16 cellular contexts compared by ENCODE assay signal in genomic region chr2:127721311-127721977, GRCh38. TPM values are rescaled to one million over a fixed set of nuclear protein-coding genes. Genes with fewer than 3 reads are reported as not detected.
A peak's percentile ranks its signal among the peaks of the same experiment; 100 is the strongest.
DNase-seq lines count a peak whose midpoint lies in the region; ATAC-seq and TF ChIP-seq lines count a peak whose summit lies in the region.
"Had no signal": no experiment of that assay in that cellular context is flagged by ENCODE, and none has a peak within 500 bp of the region (broad histone marks: within the 10 kb centered on the region; RNA-seq: fewer than 3 reads in every experiment).

No MANE protein-coding gene starts in this region.

- 91 to 94% (median 93%) methylated on average over 6 of the region's 6 CpGs for WGBS in adrenal gland, 4 donors

- H3K4me1 ChIP-seq in adrenal gland (replicated peaks in 1 of 2): peaks cover 0 to 7% of the 10 kb centered on the region in 2 donors
- H3K4me1 ChIP-seq: sigmoid colon had no signal

- ATAC-seq in GM21528 (IDR thresholded peaks at IDR 0.05; ENCODE audit: low FRiP score, unreplicated experiment): no peak
- ATAC-seq: HepG2 had no signal

- H3K27me3 ChIP-seq in adrenal gland: no peaks in the 10 kb centered on the region
- H3K27me3 ChIP-seq: sigmoid colon had no signal

- no peak for TF ChIP-seq CTCF in adrenal gland (IDR thresholded peaks at IDR 0.05)

- peaks cover 0 to 36% of the 10 kb centered on the region in 2 donors for H3K36me3 ChIP-seq in adrenal gland (replicated peaks in 1 of 2)

- no peak for TF ChIP-seq POLR2A in adrenal gland (IDR thresholded peaks at IDR 0.05)

- no peaks in the 10 kb centered on the region for H3K9me3 ChIP-seq in adrenal gland (replicated peaks in 1 of 3)
- H3K9me3 ChIP-seq: sigmoid colon had no signal

- no peak overlapping the region for H3K27ac ChIP-seq in adrenal gland
- H3K27ac ChIP-seq: sigmoid colon had no signal

- DNase-seq in DMS79 (lab: John Stamatoyannopoulos, UW) (peak; percentile 11), HK-2 (ENCODE audit: unreplicated experiment) (peak; percentile 59), amniotic epithelial cell (ENCODE audit: low read depth) (peak; percentile 70), kidney tubule cell (ENCODE audit: low spot score) (peak; percentile 92), adrenal gland (no peak), SW480 (ENCODE audit: low spot score) (no peak), Kasumi-1 (lab: John Stamatoyannopoulos, UW) (no peak)
- DNase-seq: activated CD4-positive, alpha-beta T cell treated with anti-CD3 and anti-CD28 coated beads for 4 hours; hippocampal formation; NCI-H1092 treated with DMSO at 0.1 percent for 48 hours; NCI-H345; sigmoid colon; stimulated activated naive CD4-positive, alpha-beta T cell had no signal

- intact Hi-C loops in adrenal gland (cut with DNase I): no loop called here

- no peak overlapping the region for H3K4me3 ChIP-seq in adrenal gland
- H3K4me3 ChIP-seq: sigmoid colon had no signal

RNA-seq across cellular contexts. Expression of gene SFT2D3, which starts 20.1 kb away (rescaled TPM):
- 10 to 100 TPM in 3 of 8 donors, 1 to 10 TPM in 5; 5.1 to 12.2 (median 8.1) TPM for total RNA-seq in adrenal gland
- 1 to 10 TPM; 4.3 to 8.5 (median 5.4) TPM for polyA plus RNA-seq in adrenal gland

RNA-seq across cellular contexts. Expression of gene LIMS2, which starts 46.1 kb away (rescaled TPM):
- total RNA-seq in adrenal gland: 10 to 100 TPM in 7 of 8 donors, 1 to 10 TPM in 1; 8.7 to 32.3 (median 16.1) TPM
- polyA plus RNA-seq in adrenal gland: 100 to 1,000 TPM in 2 of 3 donors, 1 to 10 TPM in 1; 3.8 to 142 (median 107) TPM
- polyA plus RNA-seq: neural cell had no signal

Comparison
In these comparisons a context has a peak if more than half of its experiments do, and no peak if none do; other contexts are left out.
1. DNase-seq: peak in DMS79 (single experiment), HK-2 (single experiment), amniotic epithelial cell (single experiment) and kidney tubule cell (single experiment); none in adrenal gland (0 of 7), SW480 (single experiment) and Kasumi-1 (0 of 2).